In the genomic region with DNA sequence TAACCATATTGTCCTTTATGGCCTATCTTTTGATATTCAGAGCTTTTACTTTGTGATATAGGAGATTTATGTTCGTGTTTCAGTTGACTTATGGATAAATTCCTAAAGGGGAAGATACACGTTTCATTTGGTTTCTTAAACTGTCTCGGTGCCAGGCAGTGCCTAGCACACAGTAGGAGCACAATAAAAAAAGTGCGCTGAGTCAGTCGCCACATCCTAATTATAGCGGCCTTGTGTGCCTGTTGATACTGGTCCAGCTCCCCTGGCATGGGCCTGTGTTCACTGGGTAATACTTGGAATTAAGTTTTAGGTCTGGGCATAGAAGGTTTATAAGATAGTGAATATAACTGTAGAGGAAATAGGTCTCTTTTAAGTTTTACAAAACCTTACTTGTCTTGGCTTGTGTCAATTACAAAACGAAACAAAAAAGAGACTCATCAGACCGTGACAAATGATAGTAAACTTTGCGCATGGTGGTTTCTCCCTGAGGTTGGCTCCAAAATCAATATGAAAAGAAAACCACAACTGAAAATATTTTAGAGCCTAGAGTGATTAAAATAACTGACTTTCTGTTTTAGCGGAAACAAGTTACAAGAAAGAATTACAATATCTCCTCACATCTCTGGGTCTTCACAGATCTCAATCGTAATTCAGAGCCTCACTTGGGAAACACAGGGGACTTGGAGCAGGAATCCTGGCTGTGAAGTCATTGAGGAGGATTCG, we compare ENCODE assay signal across 9 cellular contexts.
A peak's percentile ranks its signal among the peaks of the same experiment; 100 is the strongest.
DNase-seq lines count a peak whose midpoint lies in the region; ATAC-seq and TF ChIP-seq lines count a peak whose summit lies in the region.
"Had no signal": no experiment of that assay in that cellular context is flagged by ENCODE, and none has a peak within 500 bp of the region (broad histone marks: within the 10 kb centered on the region; RNA-seq: fewer than 3 reads in every experiment).

No MANE protein-coding gene starts in this region.

- H3K9me3 Mint-ChIP-seq in activated T-helper 1 cell treated with anti-CD3 and anti-CD28 coated beads, Interleukin-12 subunit alpha, Interleukin-12 subunit beta, Interleukin-2, Interleukin-4 antibody, amounts not matched to agents 30 ng/mL and 10 ng/mL and 1 ng/mL, durations not matched to agents 14 hours and 24 hours and 36 hours = no peaks in the 10 kb centered on the region
- H3K9me3 Mint-ChIP-seq: nephron had no signal

- intact Hi-C loops in activated T-helper 1 cell treated with anti-CD3 and anti-CD28 coated beads, Interleukin-12 subunit alpha, Interleukin-12 subunit beta, Interleukin-2, Interleukin-4 antibody, amounts not matched to agents 30 ng/mL and 10 ng/mL and 1 ng/mL, durations not matched to agents 14 hours and 24 hours and 36 hours (cut with micrococcal nuclease) = loop anchor here (1.0 kb wide), 3 partner anchors 14 to 106 kb away; no protein-coding TSS in a partner anchor

- no peak overlapping the region for H3K4me3 ChIP-seq in AG09309 (ENCODE audit: control insufficient read depth, low read depth, low read length)
- peak overlapping the region; percentile 36 for H3K4me3 ChIP-seq in thymus (ENCODE audit: low read length)

- no peak for TF ChIP-seq CTCF in AG09309 (IDR thresholded peaks at IDR 0.05; ENCODE audit: control insufficient read depth, insufficient read depth, low read depth, low read length, missing control alignments)

- peaks cover 29% of the 10 kb centered on the region for H3K4me1 Mint-ChIP-seq in activated T-helper 1 cell treated with anti-CD3 and anti-CD28 coated beads, Interleukin-12 subunit alpha, Interleukin-12 subunit beta, Interleukin-2, Interleukin-4 antibody, amounts not matched to agents 30 ng/mL and 10 ng/mL and 1 ng/mL, durations not matched to agents 14 hours and 24 hours and 36 hours (ENCODE audit: low read depth)

- peak overlapping the region; percentile 37 for H3K27ac Mint-ChIP-seq in activated T-helper 1 cell treated with anti-CD3 and anti-CD28 coated beads, Interleukin-12 subunit alpha, Interleukin-12 subunit beta, Interleukin-2, Interleukin-4 antibody, amounts not matched to agents 30 ng/mL and 10 ng/mL and 1 ng/mL, durations not matched to agents 14 hours and 24 hours and 36 hours

- H3K9me3 ChIP-seq in thymus (ENCODE audit: control insufficient read depth) = no peaks in the 10 kb centered on the region

- 40% methylated on average over 12 of the region's 12 CpGs for WGBS in thymus

- peak overlapping the region; percentile 90 for H3K27ac ChIP-seq in thymus (ENCODE audit: low read depth)

- no peaks in the 10 kb centered on the region for H3K36me3 Mint-ChIP-seq in activated T-helper 1 cell treated with anti-CD3 and anti-CD28 coated beads, Interleukin-12 subunit alpha, Interleukin-12 subunit beta, Interleukin-2, Interleukin-4 antibody, amounts not matched to agents 30 ng/mL and 10 ng/mL and 1 ng/mL, durations not matched to agents 14 hours and 24 hours and 36 hours (ENCODE audit: low read depth)

- H3K4me1 ChIP-seq in thymus (ENCODE audit: control insufficient read depth, insufficient read depth, low read length) = peaks cover 55% of the 10 kb centered on the region

- no peaks in the 10 kb centered on the region for H3K27me3 ChIP-seq in thymus (ENCODE audit: control insufficient read depth, insufficient read depth)

- H3K27me3 Mint-ChIP-seq in activated T-helper 1 cell treated with anti-CD3 and anti-CD28 coated beads, Interleukin-12 subunit alpha, Interleukin-12 subunit beta, Interleukin-2, Interleukin-4 antibody, amounts not matched to agents 30 ng/mL and 10 ng/mL and 1 ng/mL, durations not matched to agents 14 hours and 24 hours and 36 hours (ENCODE audit: insufficient read depth) = peaks cover 6% of the 10 kb centered on the region

- ATAC-seq in GM18858 (IDR thresholded peaks at IDR 0.05; ENCODE audit: unreplicated experiment) (peak; percentile 74), HG03135 (IDR thresholded peaks at IDR 0.05; ENCODE audit: unreplicated experiment) (peak; percentile 82)

- peak overlapping the region; percentile 71 for H3K4me3 Mint-ChIP-seq in activated T-helper 1 cell treated with anti-CD3 and anti-CD28 coated beads, Interleukin-12 subunit alpha, Interleukin-12 subunit beta, Interleukin-2, Interleukin-4 antibody, amounts not matched to agents 30 ng/mL and 10 ng/mL and 1 ng/mL, durations not matched to agents 14 hours and 24 hours and 36 hours
- H3K4me3 Mint-ChIP-seq: nephron had no signal

- DNase-seq in AG09309 (ENCODE audit: low read depth) (peak; percentile 55), retina (no peak), SKM-1 treated with dmso at 0.1 percent for 144 hours (lab: John Stamatoyannopoulos, UW; ENCODE audit: unreplicated experiment) (no peak)
- DNase-seq in activated T-helper 1 cell treated with anti-CD3 and anti-CD28 coated beads, Interleukin-12 subunit alpha, Interleukin-12 subunit beta, Interleukin-2, Interleukin-4 antibody, amounts not matched to agents 30 ng/mL and 10 ng/mL and 1 ng/mL, durations not matched to agents 14 hours and 24 hours and 36 hours (ENCODE audit: low spot score) = peak; percentile 50
- no peak for DNase-seq in NK-92 treated with Interleukin-12 subunit alpha and Interleukin-12 subunit beta, amount 100 ng/mL, for 24 hours (lab: John Stamatoyannopoulos, UW)

- peaks cover 8% of the 10 kb centered on the region for H3K36me3 ChIP-seq in thymus (ENCODE audit: control insufficient read depth, insufficient read depth)

Comparison
In these comparisons a context has a peak if more than half of its experiments do, and no peak if none do; other contexts are left out.
1. DNase-seq: peak in AG09309 (single experiment) and activated T-helper 1 cell treated with anti-CD3 and anti-CD28 coated beads, Interleukin-12 subunit alpha, Interleukin-12 subunit beta, Interleukin-2, Interleukin-4 antibody, amounts not matched to agents 30 ng/mL and 10 ng/mL and 1 ng/mL, durations not matched to agents 14 hours and 24 hours and 36 hours (single experiment); none in NK-92 treated with Interleukin-12 subunit alpha and Interleukin-12 subunit beta, amount 100 ng/mL, for 24 hours (single experiment), retina (single experiment) and SKM-1 treated with dmso at 0.1 percent for 144 hours (single experiment).